Comparison of ENCODE assay signal across 10 cellular contexts in the genomic region with DNA sequence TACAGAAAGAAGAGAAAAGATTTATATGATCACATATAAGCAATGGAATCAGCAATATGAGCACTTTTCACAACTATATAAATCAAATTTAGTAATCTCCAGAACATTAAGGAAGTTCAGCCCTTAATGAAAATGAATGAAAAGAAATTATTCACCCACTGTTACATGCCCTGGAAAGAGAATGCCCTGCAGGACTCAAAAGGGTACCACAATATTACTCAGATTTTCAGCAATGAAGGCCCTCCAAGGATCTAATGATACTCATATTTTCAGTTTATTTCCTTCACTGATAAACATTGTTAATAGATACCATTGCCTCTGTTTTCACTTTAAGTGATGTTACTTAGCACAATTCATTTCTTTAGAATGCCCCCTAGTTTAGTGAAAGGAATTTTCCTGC. TPM values are rescaled to one million over a fixed set of nuclear protein-coding genes. Genes with fewer than 3 reads are reported as not detected.
DNase-seq lines count a peak whose midpoint lies in the region; ATAC-seq and TF ChIP-seq lines count a peak whose summit lies in the region.
"Not testable (repeated sequence)": the region's sequence is repeated elsewhere in the genome, so short reads cannot be mapped to it uniquely, and the experiment has no call there.
"Had no signal": no experiment of that assay in that cellular context is flagged by ENCODE, and none has a peak within 500 bp of the region (broad histone marks: within the 10 kb centered on the region; RNA-seq: fewer than 3 reads in every experiment).

No MANE protein-coding gene starts in this region.

- not testable (repeated sequence) for H3K36me3 ChIP-seq in BLaER1; OCI-LY7 (ENCODE audit: insufficient read depth, low read length); mammary epithelial cell (ENCODE audit: insufficient read depth, low read length)

- peaks cover 40% of the 10 kb centered on the region for H3K4me1 Mint-ChIP-seq in T-helper 17 cell
- H3K4me1 Mint-ChIP-seq in activated T-helper 17 cell treated with anti-CD3 and anti-CD28 coated beads, Interleukin-2, amount 50 U/mL, for 72 hours, result peaks cover 35% of the 10 kb centered on the region
- H3K4me1 Mint-ChIP-seq in natural killer cell treated with Interleukin-12 subunit alpha and Interleukin-12 subunit beta and Interleukin-15 and Interleukin-18, amount 100 ng/mL, for 72 hours (ENCODE audit: low read depth in 2 of 2), result peaks cover 39 to 41% of the 10 kb centered on the region in 2 donors

- not testable (repeated sequence) for H3K27me3 ChIP-seq in BLaER1; mammary epithelial cell (ENCODE audit: insufficient read depth, low read length)

- not testable (repeated sequence) for H3K9me3 ChIP-seq in BLaER1; OCI-LY7 (ENCODE audit: low read length); T-helper 17 cell (ENCODE audit: control insufficient read depth, low read length, poor library complexity, severe bottlenecking); mammary epithelial cell (replicated peaks; ENCODE audit: insufficient read depth, low read length)

- dilution Hi-C loops in mammary epithelial cell (cut with HindIII; ENCODE audit: low sequenced_read_pairs), result not testable (repeated sequence)

- BruUV-seq in OCI-LY7 (replicated peaks; lab: Mats Ljungman, UMichigan); mammary epithelial cell (replicated peaks; lab: Mats Ljungman, UMichigan): not testable (repeated sequence)

- H3K27ac Mint-ChIP-seq in T-helper 17 cell, result peak overlapping the region; percentile 98
- peak overlapping the region; percentile 100 for H3K27ac Mint-ChIP-seq in activated T-helper 17 cell treated with anti-CD3 and anti-CD28 coated beads, Interleukin-2, amount 50 U/mL, for 72 hours
- peak overlapping the region; percentile 95 to 99 for H3K27ac Mint-ChIP-seq in natural killer cell treated with Interleukin-12 subunit alpha and Interleukin-12 subunit beta and Interleukin-15 and Interleukin-18, amount 100 ng/mL, for 72 hours

- not testable (repeated sequence) for H3K9ac ChIP-seq in BLaER1; mammary epithelial cell (ENCODE audit: insufficient read depth, low read length)

- not testable (repeated sequence) for H3K79me2 ChIP-seq in OCI-LY7 (ENCODE audit: insufficient read depth, low read depth, low read length); mammary epithelial cell (ENCODE audit: insufficient read depth, low read length)

- not testable (repeated sequence) for H3K9me3 Mint-ChIP-seq in activated T-helper 17 cell treated with anti-CD3 and anti-CD28 coated beads, Interleukin-2, amount 50 U/mL, for 72 hours; natural killer cell treated with Interleukin-12 subunit alpha and Interleukin-12 subunit beta and Interleukin-15 and Interleukin-18, amount 100 ng/mL, for 72 hours

- not testable (repeated sequence) for H3K4me3 ChIP-seq in BLaER1; OCI-LY7 (ENCODE audit: low read depth, low read length, poor library complexity, severe bottlenecking); mammary epithelial cell (replicated peaks in 1 of 3; ENCODE audit: insufficient read depth in 1 of 3, low read depth in 2 of 3, low read length in 3 of 3)

- H3K4me1 ChIP-seq in BLaER1 (peaks cover 43% of the 10 kb centered on the region), OCI-LY7 (ENCODE audit: insufficient read depth, low read length, poor library complexity, severe bottlenecking) (peaks cover 61% of the 10 kb centered on the region)
- not testable (repeated sequence) for H3K4me1 ChIP-seq in mammary epithelial cell (ENCODE audit: insufficient read depth, low read length)

- not testable (repeated sequence) for H3K9me2 ChIP-seq in OCI-LY7 (ENCODE audit: insufficient read depth, low read length)

- POLR2A ChIA-PET in OCI-LY7 (lab: Charles Lee), result not testable (repeated sequence)

- peak; percentile 59 for DNase-seq in ELR (ENCODE audit: low read depth)
- DNase-seq in OCI-LY7 (ENCODE audit: low spot score); T-helper 17 cell; natural killer cell treated with Interleukin-12 subunit alpha and Interleukin-12 subunit beta and Interleukin-15 and Interleukin-18, amount 100 ng/mL, for 72 hours (ENCODE audit: low spot score): not testable (repeated sequence)
- peak; percentile 34 for DNase-seq in mammary epithelial cell

- H3K27ac ChIP-seq in BLaER1; OCI-LY7 (ENCODE audit: low read depth, low read length, poor library complexity, severe bottlenecking); mammary epithelial cell (ENCODE audit: insufficient read depth, low read depth, low read length): not testable (repeated sequence)

- not testable (repeated sequence) for TF ChIP-seq CTCF in OCI-LY7 (conservative IDR thresholded peaks at IDR 0.05; ENCODE audit: low read length); mammary epithelial cell (conservative IDR thresholded peaks at IDR 0.05 in 1 of 2, IDR thresholded peaks at IDR 0.05 in 1 of 2; ENCODE audit: extremely low read depth in 1 of 2, insufficient read depth in 1 of 2, low read depth in 1 of 2, low read length in 2 of 2)

- H3K27me3 Mint-ChIP-seq in T-helper 17 cell; activated T-helper 17 cell treated with anti-CD3 and anti-CD28 coated beads, Interleukin-2, amount 50 U/mL, for 72 hours; natural killer cell treated with Interleukin-12 subunit alpha and Interleukin-12 subunit beta and Interleukin-15 and Interleukin-18, amount 100 ng/mL, for 72 hours: not testable (repeated sequence)

- H3K36me3 Mint-ChIP-seq in T-helper 17 cell (ENCODE audit: low read depth); natural killer cell treated with Interleukin-12 subunit alpha and Interleukin-12 subunit beta and Interleukin-15 and Interleukin-18, amount 100 ng/mL, for 72 hours: not testable (repeated sequence)
- peaks cover 19% of the 10 kb centered on the region for H3K36me3 Mint-ChIP-seq in activated T-helper 17 cell treated with anti-CD3 and anti-CD28 coated beads, Interleukin-2, amount 50 U/mL, for 72 hours (ENCODE audit: low read depth)

- intact Hi-C loops in OCI-LY7 (cut with micrococcal nuclease; ENCODE audit: unreplicated experiment); mammary epithelial cell (cut with micrococcal nuclease): not testable (repeated sequence)

- H2AFZ ChIP-seq in OCI-LY7 (ENCODE audit: low read length), result peak overlapping the region; percentile 30; the same call in 1 of the 2 replicates
- not testable (repeated sequence) for H2AFZ ChIP-seq in mammary epithelial cell (ENCODE audit: low read depth, low read length)

- in situ Hi-C loops in mammary epithelial cell (cut with MboI; ENCODE audit: low sequenced_read_pairs in 2 of 2), result not testable (repeated sequence)

- H4K20me1 ChIP-seq in BLaER1; OCI-LY7 (ENCODE audit: insufficient read depth, low read length); mammary epithelial cell (ENCODE audit: insufficient read depth, low read length): not testable (repeated sequence)

- not testable (repeated sequence) for ATAC-seq in T-helper 17 cell; activated T-helper 17 cell treated with anti-CD3 and anti-CD28 coated beads, Interleukin-2, amount 50 U/mL, for 72 hours (replicated peaks); natural killer cell treated with Interleukin-12 subunit alpha and Interleukin-12 subunit beta and Interleukin-15 and Interleukin-18, amount 100 ng/mL, for 72 hours

- peak overlapping the region; percentile 41 for H3K4me3 Mint-ChIP-seq in T-helper 17 cell
- H3K4me3 Mint-ChIP-seq in activated T-helper 17 cell treated with anti-CD3 and anti-CD28 coated beads, Interleukin-2, amount 50 U/mL, for 72 hours, result peak overlapping the region; percentile 81
- not testable (repeated sequence) for H3K4me3 Mint-ChIP-seq in natural killer cell treated with Interleukin-12 subunit alpha and Interleukin-12 subunit beta and Interleukin-15 and Interleukin-18, amount 100 ng/mL, for 72 hours

- H3K4me2 ChIP-seq in BLaER1 (peak overlapping the region; percentile 28; the same call in 1 of the 2 replicates), OCI-LY7 (ENCODE audit: low read length) (0 out of 2 replicates have a peak overlapping the region, but pooled peaks have one; percentile 14)
- H3K4me2 ChIP-seq in mammary epithelial cell (ENCODE audit: insufficient read depth, low read depth, low read length), result not testable (repeated sequence)

- CTCF ChIA-PET in OCI-LY7 (lab: Charles Lee; ENCODE audit: unreplicated experiment); mammary epithelial cell (lab: Charles Lee; ENCODE audit: low non-redundant PET): not testable (repeated sequence)

RNA-seq across cellular contexts. Expression of a gene that starts 2.5 kb away (rescaled TPM):
- under 0.01 TPM in 2 replicates for total RNA-seq in OCI-LY7 (2014; rRNA removed; shearing (Covaris generic))
- total RNA-seq in OCI-LY7 (2022) (1,721 and 1,968 TPM in 2 replicates), T-helper 17 cell (1,000 to 10,000 TPM; 3,182 to 3,922 TPM), mammary epithelial cell (1,000 to 10,000 TPM in 1 of 2 donors, under 1 TPM in 1; under 0.01 to 1,042 TPM)
- 1,000 to 10,000 TPM; 1,202 to 2,371 TPM for total RNA-seq in activated T-helper 17 cell treated with anti-CD3 and anti-CD28 coated beads, Interleukin-2, amount 50 U/mL, for 72 hours
- not detected for polyA plus RNA-seq in mammary epithelial cell
- under 0.01 TPM for polyA minus RNA-seq in mammary epithelial cell
- total RNA-seq in natural killer cell treated with Interleukin-12 subunit alpha and Interleukin-12 subunit beta and Interleukin-15 and Interleukin-18, amount 100 ng/mL, for 72 hours, result 1,000 to 10,000 TPM; 1,591 to 3,879 TPM
- total RNA-seq: G401, H4 had no signal
- polyA plus RNA-seq: AG04450 had no signal

RNA-seq across cellular contexts. Expression of a gene that starts 23.4 kb away (rescaled TPM):
- 36.3 and 57.9 TPM in 2 replicates for total RNA-seq in OCI-LY7 (2014; rRNA removed; shearing (Covaris generic))
- total RNA-seq in OCI-LY7 (2022), result 54.0 and 54.1 TPM in 2 replicates
- 10 to 100 TPM; 52.4 to 55.9 TPM for total RNA-seq in T-helper 17 cell
- total RNA-seq in activated T-helper 17 cell treated with anti-CD3 and anti-CD28 coated beads, Interleukin-2, amount 50 U/mL, for 72 hours, result 10 to 100 TPM; 21.2 to 24.5 TPM
- 10 to 100 TPM in 1 of 2 donors, 1 to 10 TPM in 1; 7.2 to 16.4 TPM for total RNA-seq in mammary epithelial cell
- polyA plus RNA-seq in mammary epithelial cell, result 4.6 TPM
- 0.83 TPM for polyA minus RNA-seq in mammary epithelial cell
- total RNA-seq in natural killer cell treated with Interleukin-12 subunit alpha and Interleukin-12 subunit beta and Interleukin-15 and Interleukin-18, amount 100 ng/mL, for 72 hours, result 10 to 100 TPM; 21.0 to 29.3 TPM
